8 cellular contexts compared by ENCODE assay signal in genomic region chr6:2971420-2972218, GRCh38.
DNase-seq lines count a peak whose midpoint lies in the region; ATAC-seq and TF ChIP-seq lines count a peak whose summit lies in the region.

Gene SERPINB6 (minus strand): TSS chr6:2971567. CDS start chr6:2959332, 12,235 bp downstream.

- no peak for TF ChIP-seq CTCF in GM13977 (IDR thresholded peaks at IDR 0.05; ENCODE audit: extremely low read depth, insufficient read depth, missing control alignments)

- no peak for ATAC-seq in GM21528 (IDR thresholded peaks at IDR 0.05; ENCODE audit: low FRiP score, unreplicated experiment)

- peak; percentile 45 for DNase-seq in GM13977 (ENCODE audit: low spot score)
- peak; percentile 4 for DNase-seq in NCI-H524 treated with DMSO at 0.1 percent for 48 hours (lab: John Stamatoyannopoulos, UW)
- DNase-seq in activated T-cell treated with anti-CD3 and anti-CD28 coated beads for 48 hours (ENCODE audit: low read depth), result peak; percentile 36
- peak; percentile 61 for DNase-seq in epidermal melanocyte (ENCODE audit: insufficient read length, low spot score)
- peak; percentile 83 for DNase-seq in medulla oblongata (ENCODE audit: extremely low spot score)
- peak; percentile 58 for DNase-seq in stimulated activated CD8-positive, alpha-beta memory T cell treated with anti-CD3 and anti-CD28 coated beads, Interleukin-4, amount 100 ng/mL, for 48 hours
- DNase-seq in NCI-H1092 treated with DMSO at 0.1 percent for 48 hours (lab: John Stamatoyannopoulos, UW), result no peak

- in situ Hi-C loops in GM13977 (cut with MboI; ENCODE audit: low pct_unique_long_range_greater_than_20kb, low sequenced_read_pairs, unreplicated experiment), result no loop called here
